In genomic region chr11:130070109-130070828, GRCh38 we compare ENCODE assay signal across 8 cellular contexts. TPM values are rescaled to one million over a fixed set of nuclear protein-coding genes. Genes with fewer than 3 reads are reported as not detected.
DNase-seq lines count a peak whose midpoint lies in the region; ATAC-seq lines count a peak whose summit lies in the region.

No MANE protein-coding gene starts in this region.

- 0% methylated on average over 61 to 99 of the region's 99 CpGs for WGBS in adipose tissue, 3 donors

- intact Hi-C loops in left ventricle myocardium superior (cut with micrococcal nuclease): no loop called here

- H3K27ac ChIP-seq in adipose tissue (ENCODE audit: low read depth, low read length): peak overlapping the region; percentile 94

- in situ Hi-C loops in ACHN (cut with HindIII; ENCODE audit: low pct_ligation_motif_present, low pct_unique_long_range_greater_than_20kb, low sequenced_read_pairs) (no loop called here), SK-MEL-5 (cut with HindIII; ENCODE audit: low pct_unique_long_range_greater_than_20kb, low sequenced_read_pairs) (no loop called here)

- ATAC-seq in GM18861 (IDR thresholded peaks at IDR 0.05; ENCODE audit: unreplicated experiment) (peak; percentile 23), HG03103 (IDR thresholded peaks at IDR 0.05; ENCODE audit: low read depth, unreplicated experiment) (peak; percentile 19), left ventricle myocardium superior (peak; percentile 19)

- DNase-seq in ACHN (peak; percentile 41), SK-MEL-5 (ENCODE audit: low read depth, low spot score) (peak; percentile 29), left ventricle myocardium superior (peak; percentile 70), putamen (ENCODE audit: low spot score) (peak; percentile 34), kidney glomerular epithelial cell (lab: John Stamatoyannopoulos, UW) (no peak)

RNA-seq across cellular contexts. Expression of gene APLP2, which starts 0.6 kb away (rescaled TPM):
- 95.1 and 96.7 TPM in 2 replicates for total RNA-seq in SK-MEL-5 (2014; rRNA removed; shearing (Covaris generic))
- 371 and 443 TPM in 2 replicates for polyA plus RNA-seq in SK-MEL-5 (2015; cell fraction: cytosol; rRNA removed)
- 80.8 and 141 TPM in 2 replicates for polyA plus RNA-seq in SK-MEL-5 (2015; cell fraction: nucleus; rRNA removed)
- polyA plus RNA-seq in adipose tissue: 100 to 1,000 TPM in 2 of 3 donors, 10 to 100 TPM in 1; 80.0 to 251 (median 120) TPM
- total RNA-seq in left ventricle myocardium superior: 297 TPM
